ENCODE assay signal across 16 cellular contexts in genomic region chr2:170084820-170085475, GRCh38.
"Had no signal": no experiment of that assay in that cellular context is flagged by ENCODE, and none has a peak within 500 bp of the region (broad histone marks: within the 10 kb centered on the region; RNA-seq: fewer than 3 reads in every experiment).

No MANE protein-coding gene starts in this region.

- H3K9me3 ChIP-seq: transverse colon had no signal

- H3K36me3 ChIP-seq: brain microvascular endothelial cell had no signal

- H3K4me1 ChIP-seq: transverse colon had no signal

- H3K27me3 ChIP-seq: brain microvascular endothelial cell, transverse colon had no signal

- H3K27ac ChIP-seq: brain microvascular endothelial cell, transverse colon had no signal

- ATAC-seq: natural killer cell treated with Interleukin-12 subunit alpha and Interleukin-12 subunit beta and Interleukin-15 and Interleukin-18, amount 100 ng/mL, for 72 hours; stimulated activated memory B cell treated with anti-CD40 and anti-IgM and Interleukin-4, amounts not matched to agents 10 μg/mL and 1 μg/mL and 100 μg/mL, for 72 hours had no signal

- H3K4me3 ChIP-seq: transverse colon had no signal

- DNase-seq: activated CD4-positive, alpha-beta memory T cell treated with anti-CD3 and anti-CD28 coated beads for 36 hours; activated CD4-positive, alpha-beta T cell treated with anti-CD3 and anti-CD28 coated beads for 1 hour; activated gamma-delta T cell treated with Interleukin-2 at 50 U/mL for 16 hours; activated naive CD8-positive, alpha-beta T cell treated with anti-CD3 and anti-CD28 coated beads, Interleukin-2, amount 10 ng/mL, durations not matched to agents 7 days and 5 days; activated T-cell treated with anti-CD3 and anti-CD28 coated beads, Interleukin-2, amount 50 U/mL, for 48 hours; brain microvascular endothelial cell; effector memory CD4-positive, alpha-beta T cell; foreskin melanocyte; mesenchymal stem cell; posterior cingulate gyrus; retina; substantia nigra; SW 1271; transverse colon had no signal
